In the genomic region with DNA sequence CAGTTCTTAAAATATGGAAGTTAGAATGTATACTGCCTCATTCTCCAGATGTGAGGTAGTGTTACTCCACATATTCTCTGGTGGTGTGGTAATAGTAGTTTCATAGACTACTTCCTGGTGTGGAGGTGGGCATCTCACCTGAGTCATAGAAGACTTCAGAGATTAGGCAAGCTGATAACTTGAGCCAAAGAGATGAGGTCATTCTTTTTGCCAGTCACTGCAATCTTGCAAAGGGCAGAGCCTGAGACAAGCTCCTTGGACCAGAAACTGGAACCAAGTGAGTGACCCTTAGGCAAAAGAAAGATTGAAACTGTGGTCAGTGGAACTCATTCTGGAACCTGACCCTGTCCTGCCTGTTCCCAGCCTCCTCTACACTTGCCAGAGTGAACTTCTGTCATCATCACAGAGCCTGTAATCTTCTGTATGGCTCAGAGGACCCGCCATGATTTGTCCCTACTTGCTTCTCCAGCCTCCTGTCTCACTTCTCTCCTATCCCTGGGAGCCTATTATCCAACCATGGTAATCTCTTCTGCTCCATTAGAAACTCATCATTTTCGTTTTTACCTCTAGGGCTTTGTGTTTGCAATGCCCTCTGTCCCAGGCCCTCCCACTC, we compare ENCODE assay signal across 11 cellular contexts. TPM values are rescaled to one million over a fixed set of nuclear protein-coding genes. Genes with fewer than 3 reads are reported as not detected.
A peak's percentile ranks its signal among the peaks of the same experiment; 100 is the strongest.
DNase-seq lines count a peak whose midpoint lies in the region; ATAC-seq and TF ChIP-seq lines count a peak whose summit lies in the region.
"Had no signal": no experiment of that assay in that cellular context is flagged by ENCODE, and none has a peak within 500 bp of the region (broad histone marks: within the 10 kb centered on the region; RNA-seq: fewer than 3 reads in every experiment).

No MANE protein-coding gene starts in this region.

- TF ChIP-seq CTCF in Panc1 (IDR thresholded peaks at IDR 0.05) = no peak
- no peak for TF ChIP-seq CTCF in foreskin fibroblast (IDR thresholded peaks at IDR 0.05; ENCODE audit: low read depth, low read length)
- no peak for TF ChIP-seq CTCF in heart right ventricle (IDR thresholded peaks at IDR 0.05)

- H3K27ac ChIP-seq in Panc1 (ENCODE audit: low read length) (peak overlapping the region; percentile 51), heart right ventricle (no peak overlapping the region)

- DNase-seq in A172 (ENCODE audit: low spot score) (peak; percentile 83), Panc1 (ENCODE audit: low read depth, low spot score) (no peak), foreskin fibroblast (peak; percentile 73 to 79), COR-L47 (lab: John Stamatoyannopoulos, UW) (no peak), heart right ventricle (no peak)
- DNase-seq in activated CD4-positive, alpha-beta T cell treated with anti-CD3 and anti-CD28 coated beads, Interleukin-2, amount 50 U/mL, for 1 hour = no peak
- DNase-seq: CD4-positive, CD25-positive, alpha-beta regulatory T cell; NCI-H1417 treated with DMSO at 0.1 percent for 48 hours had no signal

- H3K9me3 ChIP-seq in Panc1 (ENCODE audit: control insufficient read depth, insufficient read depth, low read depth, low read length) = 0 out of 2 replicates have a peak, but pooled peaks cover 3% of the 10 kb centered on the region
- H3K9me3 ChIP-seq in heart right ventricle = peaks cover 0 to 10% (median 0%) of the 10 kb centered on the region in 11 donors

- H3K4me1 ChIP-seq in Panc1 (ENCODE audit: control insufficient read depth, insufficient read depth, low read length) = peaks cover 9% of the 10 kb centered on the region
- peaks cover 0 to 8% (median 0%) of the 10 kb centered on the region in 9 donors for H3K4me1 ChIP-seq in heart right ventricle

- H3K4me3 ChIP-seq in Panc1 (ENCODE audit: low read depth in 2 of 2, low read length in 2 of 2) = no peak overlapping the region
- no peak overlapping the region for H3K4me3 ChIP-seq in foreskin fibroblast (ENCODE audit: low read depth in 1 of 2, low read length in 2 of 2)
- H3K4me3 ChIP-seq in heart right ventricle = no peak overlapping the region

- intact Hi-C loops in Panc1 (cut with micrococcal nuclease; ENCODE audit: unreplicated experiment) = no loop called here
- intact Hi-C loops in heart right ventricle (cut with DNase I) = no loop called here

- H3K36me3 ChIP-seq in Panc1 (ENCODE audit: control insufficient read depth, insufficient read depth, low read length) = no peaks in the 10 kb centered on the region
- H3K36me3 ChIP-seq in heart right ventricle = no peaks in the 10 kb centered on the region

- WGBS in heart right ventricle, 2 donors = 52 to 61% methylated on average over 2 of the region's 2 CpGs

- POLR2A ChIA-PET in Panc1 (lab: Charles Lee) = no interaction called here

- BruUV-seq in Panc1 (replicated peaks; lab: Mats Ljungman, UMichigan) = no TSS peak

- in situ Hi-C loops in Panc1 (cut with HindIII; ENCODE audit: low pct_unique_long_range_greater_than_20kb, low sequenced_read_pairs) = no loop called here

- H3K27me3 ChIP-seq in Panc1 (ENCODE audit: control insufficient read depth, insufficient read depth, low read length) = no peaks in the 10 kb centered on the region
- no peaks in the 10 kb centered on the region for H3K27me3 ChIP-seq in heart right ventricle

- CTCF ChIA-PET in Panc1 (lab: Charles Lee) = no interaction called here

- ATAC-seq in GM21717 (IDR thresholded peaks at IDR 0.05; ENCODE audit: unreplicated experiment) = peak; percentile 70
- ATAC-seq in Panc1 = peak; percentile 82
- no peak for ATAC-seq in GM18498 (IDR thresholded peaks at IDR 0.05; ENCODE audit: unreplicated experiment)
- ATAC-seq in heart right ventricle = no peak
- ATAC-seq: Right ventricle myocardium inferior had no signal

RNA-seq across cellular contexts. Expression of a gene that starts 10.6 kb away (rescaled TPM):
- not detected in 2 replicates for total RNA-seq in A172 (2014; rRNA removed; shearing (Covaris generic))
- total RNA-seq in Panc1 (2021; ENCODE audit: unreplicated experiment) = not detected
- not detected for polyA plus RNA-seq in Panc1 (2012; ENCODE audit: insufficient read length)
- total RNA-seq in heart right ventricle = not detected
- polyA plus RNA-seq in heart right ventricle = not detected
- total RNA-seq: CD4-positive, CD25-positive, alpha-beta regulatory T cell; Right ventricle myocardium inferior had no signal
- polyA plus RNA-seq: CD4-positive, CD25-positive, alpha-beta regulatory T cell had no signal

RNA-seq across cellular contexts. Expression of a gene that starts 33.6 kb away (rescaled TPM):
- total RNA-seq in A172 (2014; rRNA removed; shearing (Covaris generic)) = 39.2 and 52.2 TPM in 2 replicates
- 132 TPM for total RNA-seq in Panc1 (2021; ENCODE audit: unreplicated experiment)
- 47.9 TPM for polyA plus RNA-seq in Panc1 (2012; ENCODE audit: insufficient read length)
- total RNA-seq in heart right ventricle = 10 to 100 TPM in 1 of 10 donors, 1 to 10 TPM in 9; 3.5 to 16.1 (median 5.3) TPM
- polyA plus RNA-seq in heart right ventricle = 1 to 10 TPM; 2.9 to 5.3 TPM

Comparison
In these comparisons a context has a peak if more than half of its experiments do, and no peak if none do; other contexts are left out.
1. DNase-seq: peak in A172 (single experiment) and foreskin fibroblast (2 of 2); none in Panc1 (single experiment), COR-L47 (single experiment), activated CD4-positive, alpha-beta T cell treated with anti-CD3 and anti-CD28 coated beads, Interleukin-2, amount 50 U/mL, for 1 hour (single experiment) and heart right ventricle (0 of 2).
2. ATAC-seq: peak in GM21717 (single experiment) and Panc1 (single experiment); none in GM18498 (single experiment) and heart right ventricle (0 of 8).